In the genomic region with DNA sequence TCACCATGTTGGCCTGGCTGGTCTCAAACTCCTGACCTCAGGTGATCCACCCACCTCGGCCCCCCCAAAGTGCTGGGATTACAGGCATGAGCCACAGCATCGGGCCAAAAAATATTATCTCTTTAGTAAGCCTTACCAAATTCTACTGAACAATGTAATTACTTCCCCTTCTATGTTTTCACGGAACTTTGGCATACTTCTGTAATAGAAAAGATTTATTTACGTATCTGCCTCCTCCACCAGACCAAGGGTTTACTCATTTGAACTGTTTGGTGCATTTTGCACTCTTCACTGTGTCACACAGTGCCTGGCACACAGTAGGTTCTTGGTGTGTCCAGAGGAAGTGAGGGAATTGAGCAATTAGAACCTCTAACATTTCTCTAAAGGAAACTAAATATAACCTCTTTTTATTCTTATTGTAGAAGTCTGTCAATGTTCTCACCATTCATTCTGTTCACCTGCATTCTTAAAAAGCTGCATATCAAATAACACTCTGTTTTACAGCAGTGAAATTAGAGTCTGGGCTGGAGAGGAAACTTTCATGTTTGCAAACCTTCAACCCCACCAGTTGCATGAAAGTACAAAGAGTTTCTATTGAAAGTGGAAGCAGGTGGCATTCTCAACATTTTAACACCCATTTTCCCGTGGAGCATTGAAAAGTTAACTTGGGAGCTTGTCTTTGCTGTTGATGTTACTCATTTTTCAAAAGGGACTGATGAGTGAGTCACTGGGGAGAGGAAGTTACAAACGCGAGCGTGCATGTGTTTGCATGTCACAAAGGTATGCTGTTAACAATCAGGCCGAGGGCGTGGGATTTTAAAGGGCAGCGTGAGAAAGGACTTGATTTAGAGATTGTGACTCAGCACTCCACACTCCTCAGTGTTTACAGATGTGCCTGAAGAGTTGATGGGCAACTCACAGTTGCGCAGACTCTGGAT, we compare ENCODE assay signal across 8 cellular contexts.
DNase-seq lines count a peak whose midpoint lies in the region; ATAC-seq and TF ChIP-seq lines count a peak whose summit lies in the region.
"Had no signal": no experiment of that assay in that cellular context is flagged by ENCODE, and none has a peak within 500 bp of the region (broad histone marks: within the 10 kb centered on the region; RNA-seq: fewer than 3 reads in every experiment).

No MANE protein-coding gene starts in this region.

- H4K20me1 ChIP-seq in GM23248 (ENCODE audit: insufficient read depth) (no peaks in the 10 kb centered on the region), smooth muscle cell (ENCODE audit: low read depth) (no peaks in the 10 kb centered on the region)

- no peaks in the 10 kb centered on the region for H3K9me3 ChIP-seq in GM23248 (ENCODE audit: low read depth)
- no peaks in the 10 kb centered on the region for H3K9me3 ChIP-seq in NT2/D1 (ENCODE audit: insufficient read depth, low read length)
- no peaks in the 10 kb centered on the region for H3K9me3 ChIP-seq in smooth muscle cell (replicated peaks; ENCODE audit: low read depth)

- H3K4me1 ChIP-seq in GM23248 (ENCODE audit: insufficient read depth) (peaks cover 18% of the 10 kb centered on the region), NT2/D1 (ENCODE audit: insufficient read depth, insufficient read length) (peaks cover 2% of the 10 kb centered on the region), smooth muscle cell (ENCODE audit: low read depth) (no peaks in the 10 kb centered on the region)

- H3F3A ChIP-seq in GM23248 (ENCODE audit: insufficient read depth) (peaks cover 18% of the 10 kb centered on the region; the same call in 1 of the 2 replicates), smooth muscle cell (ENCODE audit: low read depth) (peaks cover 5% of the 10 kb centered on the region)

- no peak overlapping the region for H2AFZ ChIP-seq in GM23248
- no peak overlapping the region for H2AFZ ChIP-seq in smooth muscle cell (ENCODE audit: low read depth)

- DNase-seq in GM23248 (peak; percentile 95), NT2/D1 (ENCODE audit: low read depth, low spot score) (peak; percentile 51), fibroblast of gingiva (ENCODE audit: low read depth) (peak; percentile 13), smooth muscle cell (lab: John Stamatoyannopoulos, UW; ENCODE audit: unreplicated experiment) (no peak), NCI-H446 (lab: John Stamatoyannopoulos, UW) (no peak), substantia nigra (lab: John Stamatoyannopoulos, UW) (no peak), Right ventricle myocardium superior (no peak)
- DNase-seq: naive thymus-derived CD4-positive, alpha-beta T cell had no signal

- peaks cover 8% of the 10 kb centered on the region; the same call in 1 of the 2 replicates for H3K9me2 ChIP-seq in GM23248 (ENCODE audit: insufficient read depth)

- no peak for TF ChIP-seq CTCF in smooth muscle cell (IDR thresholded peaks at IDR 0.05; ENCODE audit: borderline replicate concordance, insufficient read depth, poor library complexity, severe bottlenecking)

- in situ Hi-C loops in GM23248 (cut with MboI), result no loop called here

- no peaks in the 10 kb centered on the region for H3K27me3 ChIP-seq in GM23248 (replicated peaks; ENCODE audit: insufficient read depth)
- peaks cover under 1% of the 10 kb centered on the region for H3K27me3 ChIP-seq in NT2/D1 (ENCODE audit: insufficient read depth, insufficient read length)
- H3K27me3 ChIP-seq in smooth muscle cell (ENCODE audit: low read depth), result no peaks in the 10 kb centered on the region

- 34 to 41% methylated on average over 12 of the region's 12 CpGs for WGBS in GM23248 (ENCODE audit: low coverage in 1 of 2, low lambda C conversion rate in 2 of 2, missing lambda C conversion rate in 2 of 2), 2 experiments
- 36% methylated on average over 12 of the region's 12 CpGs for WGBS in smooth muscle cell (ENCODE audit: low lambda C conversion rate)

- ATAC-seq in Right ventricle myocardium superior (ENCODE audit: poor library complexity), result no peak
- ATAC-seq: naive thymus-derived CD4-positive, alpha-beta T cell had no signal

- H3K79me2 ChIP-seq in GM23248 (ENCODE audit: insufficient read depth) (no peaks in the 10 kb centered on the region), smooth muscle cell (ENCODE audit: low read depth) (no peaks in the 10 kb centered on the region)

- H3K36me3 ChIP-seq in GM23248 (ENCODE audit: low read depth), result no peaks in the 10 kb centered on the region
- H3K36me3 ChIP-seq in NT2/D1 (ENCODE audit: insufficient read depth, insufficient read length, low read length), result no peaks in the 10 kb centered on the region
- no peaks in the 10 kb centered on the region for H3K36me3 ChIP-seq in smooth muscle cell (ENCODE audit: low read depth)

- intact Hi-C loops in Right ventricle myocardium superior (cut with DNase I), result no loop called here

- H3K4me2 ChIP-seq in GM23248 (ENCODE audit: unreplicated experiment), result peak overlapping the region; percentile 71
- peak overlapping the region; percentile 58 for H3K4me2 ChIP-seq in smooth muscle cell

- H3K9ac ChIP-seq in GM23248 (peak overlapping the region; percentile 68), NT2/D1 (ENCODE audit: insufficient read length, low read depth) (no peak overlapping the region), smooth muscle cell (ENCODE audit: low read depth) (no peak overlapping the region)

- H3K4me3 ChIP-seq in GM23248 (no peak overlapping the region), NT2/D1 (ENCODE audit: insufficient read length, low read depth) (no peak overlapping the region), smooth muscle cell (no peak overlapping the region)

- H3K27ac ChIP-seq in GM23248 (peak overlapping the region; percentile 92), smooth muscle cell (ENCODE audit: low read depth) (peak overlapping the region; percentile 53), substantia nigra (ENCODE audit: low read depth, low read length, poor library complexity, severe bottlenecking) (no peak overlapping the region)

Comparison
In these comparisons a context has a peak if more than half of its experiments do, and no peak if none do; other contexts are left out.
1. DNase-seq: peak in GM23248 (single experiment), NT2/D1 (single experiment) and fibroblast of gingiva (single experiment); none in smooth muscle cell (single experiment), NCI-H446 (0 of 2), substantia nigra (0 of 49) and Right ventricle myocardium superior (single experiment).